In the genomic region with DNA sequence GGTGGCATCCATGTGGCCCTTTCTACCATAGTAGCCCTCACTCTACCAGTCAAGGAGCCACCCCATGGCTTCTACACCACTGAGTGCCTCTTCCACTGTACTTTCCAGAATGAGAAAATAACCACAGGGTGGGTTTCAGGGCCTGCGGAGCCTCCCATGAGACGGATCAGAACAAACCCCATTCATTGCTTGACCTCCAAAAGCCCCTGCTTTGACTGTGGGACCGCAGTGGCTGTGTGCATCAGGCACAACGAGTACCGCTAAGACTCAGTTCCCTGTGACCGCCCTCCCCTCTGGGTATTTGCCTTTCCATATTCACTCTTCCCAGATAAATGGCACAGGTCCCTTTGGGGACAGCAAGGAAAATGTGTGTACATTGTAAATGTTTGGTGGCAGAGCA, we compare ENCODE assay signal across 11 cellular contexts. TPM values are rescaled to one million over a fixed set of nuclear protein-coding genes. Genes with fewer than 3 reads are reported as not detected.
"Had no signal": no experiment of that assay in that cellular context is flagged by ENCODE, and none has a peak within 500 bp of the region (broad histone marks: within the 10 kb centered on the region; RNA-seq: fewer than 3 reads in every experiment).

No MANE protein-coding gene starts in this region.

- FAIRE-seq: HepG2, HTR-8/SVneo, K562 had no signal

- H3K9ac ChIP-seq: KMS-11 had no signal

- H3K4me1 Mint-ChIP-seq: IgD-negative memory B cell had no signal

- ATAC-seq: HepG2, K562 had no signal

- H3K4me2 ChIP-seq: KMS-11 had no signal

- H3K27ac ChIP-seq: HL-60, KMS-11 had no signal

- H3K4me3 Mint-ChIP-seq: IgD-negative memory B cell had no signal

- H3K36me3 Mint-ChIP-seq: IgD-negative memory B cell had no signal

- DNase-seq: IMR-90, KBM-7, KG1 had no signal

- H3K27ac Mint-ChIP-seq: IgD-negative memory B cell had no signal

- H3K4me3 ChIP-seq: K562 had no signal

- H3K9me3 Mint-ChIP-seq: IgD-negative memory B cell had no signal

RNA-seq across cellular contexts. Expression of a gene that starts 11.5 kb away (rescaled TPM):
- total RNA-seq: HepG2, HT1080, K562 had no signal
- polyA plus RNA-seq: HepG2, IgD-negative memory B cell, K562 had no signal

RNA-seq across cellular contexts. Expression of a gene that starts 43.7 kb away (rescaled TPM):
- total RNA-seq: HepG2, HT-29, HT1080, IMR-90, K562 had no signal
- polyA plus RNA-seq: HepG2, IgD-negative memory B cell, IMR-90, K562 had no signal
